Comparison of ENCODE assay signal across 1 cellular context in genomic region chr13:46600943-46601311, GRCh38.
TF ChIP-seq lines count a peak whose summit lies in the region.

No MANE protein-coding gene starts in this region.

TF ChIP-seq in A549, 52 proteins besides CTCF, POLR2A, EP300 and RAD21 (continued from another document):
- TF ChIP-seq PBX3 (IDR thresholded peaks at IDR 0.05) (no peak), ZC3H11A (IDR thresholded peaks at IDR 0.05) (no peak)
TF ChIP-seq in A549: peak in this region for 0.
